ENCODE assay signal across 16 cellular contexts in genomic region chr10:77932016-77932715, GRCh38.
"Had no signal": no experiment of that assay in that cellular context is flagged by ENCODE, and none has a peak within 500 bp of the region (broad histone marks: within the 10 kb centered on the region; RNA-seq: fewer than 3 reads in every experiment).

No MANE protein-coding gene starts in this region.

- H3K4me1 ChIP-seq: colonic mucosa had no signal

- DNase-seq: activated CD4-positive, alpha-beta T cell treated with anti-CD3 and anti-CD28 coated beads, Interleukin-2, amount 10 ng/mL, durations not matched to agents 24 days and 14 days; activated CD8-positive, alpha-beta T cell treated with anti-CD3 and anti-CD28 coated beads for 36 hours; activated naive CD4-positive, alpha-beta T cell treated with Interleukin-2 at 50 U/mL for 16 hours; activated naive CD8-positive, alpha-beta T cell treated with anti-CD3 and anti-CD28 coated beads, Interleukin-2, amount 10 ng/mL, durations not matched to agents 7 days and 5 days; activated T-cell treated with anti-CD3 and anti-CD28 coated beads, Interleukin-2, amount 50 U/mL, for 1 hour; body of pancreas; central memory CD4-positive, alpha-beta T cell; colonic mucosa; erythroblast; retina; stimulated activated naive CD4-positive, alpha-beta T cell treated with Interleukin-2 at 50 U/mL for 16 hours; T-helper 1 cell; T-helper 9 cell; thyroid gland had no signal

- H3K4me3 Mint-ChIP-seq: activated CD4-positive, alpha-beta T cell treated with anti-CD3 and anti-CD28 coated beads, Interleukin-2, amount 10 ng/mL, durations not matched to agents 24 days and 14 days; activated CD8-positive, alpha-beta T cell treated with anti-CD3 and anti-CD28 coated beads for 36 hours; activated naive CD8-positive, alpha-beta T cell treated with anti-CD3 and anti-CD28 coated beads, Interleukin-2, amount 10 ng/mL, durations not matched to agents 7 days and 5 days had no signal

- H3K9me3 Mint-ChIP-seq: activated CD4-positive, alpha-beta T cell treated with anti-CD3 and anti-CD28 coated beads, Interleukin-2, amount 10 ng/mL, durations not matched to agents 24 days and 14 days; activated CD8-positive, alpha-beta T cell treated with anti-CD3 and anti-CD28 coated beads for 36 hours; activated naive CD8-positive, alpha-beta T cell treated with anti-CD3 and anti-CD28 coated beads, Interleukin-2, amount 10 ng/mL, durations not matched to agents 7 days and 5 days; activated T-helper 2 cell treated with anti-CD3 and anti-CD28 coated beads, Interferon-gamma antibody, Interleukin-2, Interleukin-4, amounts not matched to agents 10 μg/mL and 5 μg/mL and 100 μg/mL, durations not matched to agents 14 hours and 24 hours and 36 hours; neural crest cell had no signal

- H3K36me3 Mint-ChIP-seq: activated naive CD8-positive, alpha-beta T cell treated with anti-CD3 and anti-CD28 coated beads, Interleukin-2, amount 10 ng/mL, durations not matched to agents 7 days and 5 days had no signal

- H3K27ac Mint-ChIP-seq: activated CD4-positive, alpha-beta T cell treated with anti-CD3 and anti-CD28 coated beads, Interleukin-2, amount 10 ng/mL, durations not matched to agents 24 days and 14 days; activated CD8-positive, alpha-beta T cell treated with anti-CD3 and anti-CD28 coated beads for 36 hours; activated naive CD8-positive, alpha-beta T cell treated with anti-CD3 and anti-CD28 coated beads, Interleukin-2, amount 10 ng/mL, durations not matched to agents 7 days and 5 days; activated T-helper 2 cell treated with anti-CD3 and anti-CD28 coated beads, Interferon-gamma antibody, Interleukin-2, Interleukin-4, amounts not matched to agents 10 μg/mL and 5 μg/mL and 100 μg/mL, durations not matched to agents 14 hours and 24 hours and 36 hours had no signal

- H3K36me3 ChIP-seq: colonic mucosa, thyroid gland had no signal

- H3K27ac ChIP-seq: body of pancreas, colonic mucosa, thyroid gland had no signal

- H3K4me3 ChIP-seq: body of pancreas, colonic mucosa, thyroid gland had no signal

- ATAC-seq: activated CD8-positive, alpha-beta T cell treated with anti-CD3 and anti-CD28 coated beads for 36 hours; body of pancreas had no signal

- H3K9me3 ChIP-seq: body of pancreas, colonic mucosa, thyroid gland had no signal

- H3K27me3 ChIP-seq: body of pancreas, thyroid gland had no signal
